8 cellular contexts compared by ENCODE assay signal in genomic region chr10:50937230-50937907, GRCh38.
DNase-seq lines count a peak whose midpoint lies in the region; ATAC-seq and TF ChIP-seq lines count a peak whose summit lies in the region.

No MANE protein-coding gene starts in this region.

- no peak for ATAC-seq in GM21423 (IDR thresholded peaks at IDR 0.05; ENCODE audit: unreplicated experiment)
- no peak for ATAC-seq in GM19452 (IDR thresholded peaks at IDR 0.05; ENCODE audit: unreplicated experiment)

- H3K9me3 ChIP-seq in HEK293 (ENCODE audit: control insufficient read depth, insufficient read depth, low read depth, low read length) = no peaks in the 10 kb centered on the region

- TF ChIP-seq CTCF in HEK293 (tag by site-specific recombination; IDR thresholded peaks at IDR 0.05) = no peak

- no peaks in the 10 kb centered on the region for H3K4me1 ChIP-seq in HEK293 (ENCODE audit: control insufficient read depth, insufficient read depth, low read length)

- no peaks in the 10 kb centered on the region for H3K36me3 ChIP-seq in HEK293 (ENCODE audit: control insufficient read depth in 2 of 2, insufficient read depth in 1 of 2, low read length in 2 of 2)

- CTCF ChIA-PET in HEK293 (lab: Yijun Ruan, JAX) = interaction anchor here (0.7 to 1.6 kb wide), 6 partner anchors 11 to 117 kb away, joined by 3 to 4 read pairs (median 4); no protein-coding TSS in a partner anchor

- POLR2A ChIA-PET in HEK293 (lab: Yijun Ruan, JAX) = no interaction called here

- DNase-seq in AG08396 (ENCODE audit: low spot score) (peak; percentile 33), amniotic epithelial cell (ENCODE audit: low read depth) (peak; percentile 40), iris pigment epithelial cell (ENCODE audit: low read depth) (peak; percentile 52), NCI-H1930 (lab: John Stamatoyannopoulos, UW) (no peak)
- no peak for DNase-seq in effector CD4-positive, alpha-beta T cell

- H3K4me3 ChIP-seq in HEK293 (ENCODE audit: low read depth, low read length) = no peak overlapping the region

- H3K27ac ChIP-seq in HEK293 (ENCODE audit: extremely low read depth, low read depth, low read length) = no peak overlapping the region

TF ChIP-seq in HEK293, 187 proteins besides CTCF, POLR2A, EP300 and RAD21:
- TF ChIP-seq ZSCAN4 (tag by site-specific recombination; IDR thresholded peaks at IDR 0.05) = no peak
- TF ChIP-seq ZNF274 (IDR thresholded peaks at IDR 0.05; ENCODE audit: low read length) = no peak
- no peak for TF ChIP-seq ZNF274 (tag by site-specific recombination; IDR thresholded peaks at IDR 0.05; ENCODE audit: borderline replicate concordance)
- TF ChIP-seq ZNF335 (tag by site-specific recombination; conservative IDR thresholded peaks at IDR 0.05) = no peak
- TF ChIP-seq PBX3 (CRISPR knock-in tag; IDR thresholded peaks at IDR 0.05) = no peak
- no peak for TF ChIP-seq ZBTB44 (tag by site-specific recombination; IDR thresholded peaks at IDR 0.05)
- peak; percentile 66 for TF ChIP-seq ZFHX2 (tag by site-specific recombination; conservative IDR thresholded peaks at IDR 0.05)
- TF ChIP-seq EGR2 (tag by site-specific recombination; IDR thresholded peaks at IDR 0.05; ENCODE audit: low read depth) = peak; percentile 62
- TF ChIP-seq ZNF664 (tag by site-specific recombination; IDR thresholded peaks at IDR 0.05) = peak; percentile 42; the same call in 1 of the 2 replicates
- no peak for TF ChIP-seq ZSCAN23 (tag by site-specific recombination; IDR thresholded peaks at IDR 0.05)
- TF ChIP-seq PRDM4 (tag by site-specific recombination; IDR thresholded peaks at IDR 0.05) = no peak
- TF ChIP-seq ZNF24 (tag by site-specific recombination; IDR thresholded peaks at IDR 0.05) = no peak
- TF ChIP-seq ZNF791 (tag by site-specific recombination; IDR thresholded peaks at IDR 0.05) = no peak
- TF ChIP-seq PRDM1 (tag by site-specific recombination; IDR thresholded peaks at IDR 0.05) = peak; percentile 58; the same call in 1 of the 2 replicates
- TF ChIP-seq ZNF239 (tag by site-specific recombination; IDR thresholded peaks at IDR 0.05) = no peak
- TF ChIP-seq GFI1B (tag by site-specific recombination; IDR thresholded peaks at IDR 0.05) = no peak
- TF ChIP-seq ZNF560 (tag by site-specific recombination; IDR thresholded peaks at IDR 0.05; ENCODE audit: borderline replicate concordance) = no peak
- peak; percentile 55 for TF ChIP-seq IKZF3 (tag by site-specific recombination; IDR thresholded peaks at IDR 0.05)
- no peak for TF ChIP-seq SCRT1 (tag by site-specific recombination; IDR thresholded peaks at IDR 0.05; ENCODE audit: borderline replicate concordance)
- no peak for TF ChIP-seq WT1 (tag by site-specific recombination; IDR thresholded peaks at IDR 0.05)
- TF ChIP-seq ZNF654 (tag by site-specific recombination; IDR thresholded peaks at IDR 0.05; ENCODE audit: low read depth) = peak; percentile 83
TF ChIP-seq in HEK293: peak in this region for 6.

Comparison
In these comparisons a context has a peak if more than half of its experiments do, and no peak if none do; other contexts are left out.
1. DNase-seq: peak in AG08396 (single experiment), amniotic epithelial cell (single experiment) and iris pigment epithelial cell (single experiment); none in effector CD4-positive, alpha-beta T cell (single experiment) and NCI-H1930 (0 of 2).